8 cellular contexts compared by ENCODE assay signal in the genomic region with DNA sequence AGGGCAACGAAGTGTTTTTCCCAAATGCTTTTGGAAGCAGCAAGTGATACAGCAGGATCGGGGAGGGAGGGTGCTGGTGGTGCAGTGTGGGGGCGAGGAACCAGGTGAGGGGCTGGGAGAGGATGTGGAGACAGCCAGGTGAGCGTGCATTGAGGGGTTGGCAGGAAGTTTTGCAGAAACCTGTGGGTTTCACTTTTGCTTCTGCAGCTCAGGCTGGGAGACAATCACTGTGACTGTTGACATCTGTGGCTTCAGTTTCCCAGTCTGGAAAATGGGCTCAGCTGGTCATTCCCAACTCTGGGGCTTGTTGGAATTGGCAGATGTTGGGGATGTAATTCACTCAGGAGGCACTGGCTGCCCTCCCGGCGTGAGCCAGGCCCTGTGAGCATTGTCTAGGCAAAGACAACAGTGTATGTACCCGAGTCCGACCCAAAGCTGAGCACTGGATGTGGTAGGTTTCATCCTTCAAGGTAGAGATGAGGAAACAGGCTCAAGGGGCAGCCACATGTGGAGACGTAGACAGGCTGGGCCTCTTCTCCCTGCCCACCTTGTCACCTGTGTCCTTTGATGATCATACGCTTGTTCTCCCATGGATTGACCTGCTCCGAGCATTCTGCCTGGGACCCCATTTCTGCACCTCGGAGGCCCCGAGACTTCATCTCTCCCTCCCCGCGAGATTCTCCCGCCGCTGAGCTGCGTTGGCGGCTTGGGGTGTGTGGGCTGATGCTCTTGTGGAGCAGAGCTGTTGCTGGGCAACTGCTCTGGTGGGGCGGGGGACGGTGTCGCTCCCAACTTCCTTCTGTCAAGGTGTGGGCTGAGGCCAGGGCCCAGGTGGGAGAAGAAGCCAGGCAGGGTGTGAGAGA. TPM values are rescaled to one million over a fixed set of nuclear protein-coding genes. Genes with fewer than 3 reads are reported as not detected.
DNase-seq lines count a peak whose midpoint lies in the region; ATAC-seq and TF ChIP-seq lines count a peak whose summit lies in the region.

No MANE protein-coding gene starts in this region.

- H3K9ac ChIP-seq in BLaER1 treated with 17β-estradiol and CSF1 and Interleukin-3, amounts not matched to agents 10 nM and 100 nM: peak overlapping the region in 9 of 11 experiments; percentile 36 to 85 (median 80); a peak in 10 of 22 replicates

- POLR2A ChIA-PET in T-cell (lab: Charles Lee): no interaction called here

- no peaks in the 10 kb centered on the region for H3K9me3 ChIP-seq in BLaER1 treated with 17β-estradiol and CSF1 and Interleukin-3, amounts not matched to agents 10 nM and 100 nM (replicated peaks in 1 of 11)
- H3K9me3 ChIP-seq in body of pancreas (no peaks in the 10 kb centered on the region), psoas muscle (no peaks in the 10 kb centered on the region)

- H3K4me1 Mint-ChIP-seq in T-cell: peaks cover 31 to 42% (median 40%) of the 10 kb centered on the region in 3 donors

- peak overlapping the region; percentile 83 to 90 (median 83) for H3K4me3 Mint-ChIP-seq in T-cell

- H3K36me3 ChIP-seq in BLaER1 treated with 17β-estradiol and CSF1 and Interleukin-3, amounts not matched to agents 10 nM and 100 nM: peaks cover 36 to 65% (median 51%) of the 10 kb centered on the region in 11 experiments
- H3K36me3 ChIP-seq in body of pancreas (replicated peaks in 1 of 2; ENCODE audit: insufficient read depth in 1 of 2, low read depth in 2 of 2) (peaks cover 0 to 14% of the 10 kb centered on the region in 2 donors), psoas muscle (ENCODE audit: insufficient read depth in 1 of 2, low read depth in 1 of 2) (peaks cover 0 to 6% of the 10 kb centered on the region in 2 donors)

- no peaks in the 10 kb centered on the region for H3K27me3 ChIP-seq in BLaER1 treated with 17β-estradiol and CSF1 and Interleukin-3, amounts not matched to agents 10 nM and 100 nM
- no peaks in the 10 kb centered on the region for H3K27me3 ChIP-seq in body of pancreas
- no peaks in the 10 kb centered on the region for H3K27me3 ChIP-seq in psoas muscle (ENCODE audit: insufficient read depth in 3 of 3, low read length in 2 of 3)

- peaks cover 13% of the 10 kb centered on the region for H3K36me3 Mint-ChIP-seq in T-cell

- intact Hi-C loops in body of pancreas (cut with DNase I) (no loop called here), psoas muscle (cut with DNase I) (loop anchor here (5.0 kb wide), 1 partner anchor 33 kb away; the partner anchor contains the start of gene PIK3R2 (in 2 of the 2))

- peak in 33 of 34 experiments; percentile 48 to 72 (median 60) for DNase-seq in T-cell
- DNase-seq in body of pancreas: peak in 1 of 4 donors; percentile 37
- no peak for DNase-seq in psoas muscle
- no peak for DNase-seq in SIG-M5 treated with dmso at 0.1 percent for 504 hours (lab: John Stamatoyannopoulos, UW; ENCODE audit: unreplicated experiment)
- no peak for DNase-seq in OCI-M2 (lab: John Stamatoyannopoulos, UW; ENCODE audit: unreplicated experiment)
- DNase-seq in NCI-H2081 (lab: John Stamatoyannopoulos, UW): no peak
- no peak for DNase-seq in COLO668 (lab: John Stamatoyannopoulos, UW; ENCODE audit: unreplicated experiment)

- no peaks in the 10 kb centered on the region for H3K9me3 Mint-ChIP-seq in T-cell

- peak overlapping the region; percentile 86 to 100 (median 98) for H3K4me2 ChIP-seq in BLaER1 treated with 17β-estradiol and CSF1 and Interleukin-3, amounts not matched to agents 10 nM and 100 nM

- H4K20me1 ChIP-seq in BLaER1 treated with 17β-estradiol and CSF1 and Interleukin-3, amounts not matched to agents 10 nM and 100 nM: peaks cover 20 to 91% (median 42%) of the 10 kb centered on the region in 11 experiments; a peak in 20 of 22 replicates

- H3K27me3 Mint-ChIP-seq in T-cell: no peaks in the 10 kb centered on the region

- H3K27ac Mint-ChIP-seq in T-cell: peak overlapping the region; percentile 97

- peaks cover 42 to 59% (median 47%) of the 10 kb centered on the region in 10 experiments for H3K4me1 ChIP-seq in BLaER1 treated with 17β-estradiol and CSF1 and Interleukin-3, amounts not matched to agents 10 nM and 100 nM
- H3K4me1 ChIP-seq in body of pancreas: peaks cover 28% of the 10 kb centered on the region
- H3K4me1 ChIP-seq in psoas muscle: no peaks in the 10 kb centered on the region

- ATAC-seq in T-cell (replicated peaks in 1 of 4): peak; percentile 63 to 68 (median 65)
- no peak for ATAC-seq in body of pancreas
- no peak for ATAC-seq in psoas muscle

- CTCF ChIA-PET in T-cell (lab: Charles Lee): interaction anchor here in 1 of 2 donors (0.6 to 1.0 kb wide), 2 partner anchors 28 to 260 kb away, joined by 3 read pairs; no protein-coding TSS in a partner anchor

- TF ChIP-seq CTCF in body of pancreas (IDR thresholded peaks at IDR 0.05): no peak
- no peak for TF ChIP-seq CTCF in psoas muscle (IDR thresholded peaks at IDR 0.05)

- no peak for TF ChIP-seq POLR2A in body of pancreas (IDR thresholded peaks at IDR 0.05)

- WGBS in body of pancreas, 2 donors: 74% methylated on average over 16 to 22 of the region's 22 CpGs
- WGBS in psoas muscle, 3 donors: 69 to 75% (median 71%) methylated on average over 22 of the region's 22 CpGs

- no peak overlapping the region; a peak in 3 of 20 replicates for H3K4me3 ChIP-seq in BLaER1 treated with 17β-estradiol and CSF1 and Interleukin-3, amounts not matched to agents 10 nM and 100 nM
- H3K4me3 ChIP-seq in body of pancreas: no peak overlapping the region
- peak overlapping the region; percentile 73 for H3K4me3 ChIP-seq in psoas muscle

- 0 out of 22 replicates have a peak overlapping the region, but pooled peaks of 1 of the 11 experiments have one; percentile 9 for H3K27ac ChIP-seq in BLaER1 treated with 17β-estradiol and CSF1 and Interleukin-3, amounts not matched to agents 10 nM and 100 nM
- H3K27ac ChIP-seq in body of pancreas (peak overlapping the region in 3 of 4 donors; percentile 55 to 79 (median 71)), psoas muscle (no peak overlapping the region)

RNA-seq across cellular contexts. Expression of gene MAST3, which starts 21.9 kb away (rescaled TPM):
- total RNA-seq in T-cell (10 to 100 TPM; 42.0 to 60.2 (median 53.2) TPM), body of pancreas (10 to 100 TPM; 17.6 to 35.3 TPM), psoas muscle (1 to 10 TPM; 1.7 to 5.1 (median 3.2) TPM)
- 1 to 10 TPM in 1 of 3 donors, under 1 TPM in 2; 0.34 to 2.5 (median 0.96) TPM for polyA plus RNA-seq in psoas muscle

RNA-seq across cellular contexts. Expression of gene IL12RB1, which starts 32.7 kb away (rescaled TPM):
- total RNA-seq in T-cell (10 to 100 TPM; 26.3 to 45.2 (median 39.3) TPM), body of pancreas (1 to 10 TPM in 1 of 2 donors, not detected in 1; 1.0 TPM), psoas muscle (under 1 TPM; 0.15 to 0.53 (median 0.26) TPM)
- under 1 TPM in 2 of 3 donors, not detected in 1; 0.14 to 0.17 TPM for polyA plus RNA-seq in psoas muscle

RNA-seq across cellular contexts. Expression of gene PIK3R2, which starts 33.5 kb away (rescaled TPM):
- 10 to 100 TPM; 11.8 to 25.5 (median 17.6) TPM for total RNA-seq in T-cell
- 10 to 100 TPM; 18.9 to 21.8 TPM for total RNA-seq in body of pancreas
- 10 to 100 TPM in 3 of 4 donors, 1 to 10 TPM in 1; 8.6 to 20.8 (median 15.0) TPM for total RNA-seq in psoas muscle
- 1 to 10 TPM; 4.6 to 6.0 (median 4.7) TPM for polyA plus RNA-seq in psoas muscle

RNA-seq across cellular contexts. Expression of gene IFI30, which starts 54.1 kb away (rescaled TPM):
- total RNA-seq in T-cell (10 to 100 TPM in 1 of 5 donors, 1 to 10 TPM in 4; 3.2 to 11.8 (median 5.1) TPM), body of pancreas (10 to 100 TPM; 30.3 to 32.9 TPM), psoas muscle (10 to 100 TPM in 3 of 4 donors, 1 to 10 TPM in 1; 4.3 to 21.5 (median 12.5) TPM)
- 10 to 100 TPM in 1 of 3 donors, 1 to 10 TPM in 2; 1.4 to 11.7 (median 4.7) TPM for polyA plus RNA-seq in psoas muscle

Comparison
In these comparisons a context has a peak if more than half of its experiments do, and no peak if none do; other contexts are left out.
1. ATAC-seq: peak in T-cell (4 of 4); none in body of pancreas (single experiment) and psoas muscle (0 of 4).
2. DNase-seq: peak in T-cell (33 of 34); none in psoas muscle (0 of 2), SIG-M5 treated with dmso at 0.1 percent for 504 hours (single experiment), OCI-M2 (single experiment), NCI-H2081 (0 of 2) and COLO668 (single experiment).
3. RNA of gene IL12RB1, which starts 32.7 kb away (total RNA-seq): 26.3 to 45.2 TPM in T-cell; 1.0 TPM in body of pancreas and 0.15 to 0.53 TPM in psoas muscle; every median in the first group is over 10 times any median in the second.